Comparison of ENCODE assay signal across 8 cellular contexts in genomic region chr20:43537921-43538854, GRCh38. TPM values are rescaled to one million over a fixed set of nuclear protein-coding genes. Genes with fewer than 3 reads are reported as not detected.
A peak's percentile ranks its signal among the peaks of the same experiment; 100 is the strongest.
DNase-seq lines count a peak whose midpoint lies in the region; ATAC-seq and TF ChIP-seq lines count a peak whose summit lies in the region.

No MANE protein-coding gene starts in this region.

- no peaks in the 10 kb centered on the region for H3K9me3 ChIP-seq in ascending aorta
- H3K9me3 ChIP-seq in right atrium auricular region = no peaks in the 10 kb centered on the region

- DNase-seq in EL (peak; percentile 60), LNCaP clone FGC (ENCODE audit: low read depth) (no peak), SKM-1 (lab: John Stamatoyannopoulos, UW; ENCODE audit: unreplicated experiment) (peak; percentile 17), ascending aorta (ENCODE audit: low spot score in 2 of 2) (peak in 1 of 2 donors; percentile 72), right atrium auricular region (ENCODE audit: low spot score) (peak; percentile 82), renal cortical epithelial cell (ENCODE audit: low read depth) (peak; percentile 59)

- intact Hi-C loops in ascending aorta (cut with DNase I) = loop anchor here (1.0 kb wide), 1 partner anchor 542 kb away; no protein-coding TSS in a partner anchor

- H3K4me3 ChIP-seq in LNCaP clone FGC (ENCODE audit: low read depth, low read length) (no peak overlapping the region), ascending aorta (no peak overlapping the region), right atrium auricular region (no peak overlapping the region)

- peaks cover 6 to 25% of the 10 kb centered on the region in 2 donors for H3K36me3 ChIP-seq in ascending aorta
- H3K36me3 ChIP-seq in right atrium auricular region = no peaks in the 10 kb centered on the region

- H3K27ac ChIP-seq in ascending aorta = no peak overlapping the region
- no peak overlapping the region for H3K27ac ChIP-seq in right atrium auricular region

- peak; percentile 93 for TF ChIP-seq CTCF in LNCaP clone FGC (IDR thresholded peaks at IDR 0.05; ENCODE audit: control insufficient read depth, extremely low read depth, insufficient read depth)
- peak; percentile 57 to 84 (median 80) for TF ChIP-seq CTCF in ascending aorta (IDR thresholded peaks at IDR 0.05)
- peak; percentile 84 to 92 for TF ChIP-seq CTCF in right atrium auricular region (IDR thresholded peaks at IDR 0.05)

- H3K4me1 ChIP-seq in ascending aorta (no peaks in the 10 kb centered on the region), right atrium auricular region (no peaks in the 10 kb centered on the region)

- ATAC-seq in GM19035 (IDR thresholded peaks at IDR 0.05; ENCODE audit: unreplicated experiment) (no peak), GM18520 (IDR thresholded peaks at IDR 0.05; ENCODE audit: unreplicated experiment) (no peak)

- H3K27me3 ChIP-seq in ascending aorta (no peaks in the 10 kb centered on the region), right atrium auricular region (no peaks in the 10 kb centered on the region)

RNA-seq across cellular contexts. Expression of gene SGK2, which starts 20.6 kb away (rescaled TPM):
- total RNA-seq in ascending aorta = 0.32 TPM
- under 1 TPM in 1 of 2 donors, not detected in 1; 0.90 TPM for total RNA-seq in right atrium auricular region
- 13.4 and 39.4 TPM in 2 replicates for total RNA-seq in renal cortical epithelial cell

RNA-seq across cellular contexts. Expression of gene L3MBTL1, which starts 30.7 kb away (rescaled TPM):
- total RNA-seq in ascending aorta = 13.1 TPM
- 10 to 100 TPM in 1 of 2 donors, 1 to 10 TPM in 1; 4.1 to 28.2 TPM for total RNA-seq in right atrium auricular region
- total RNA-seq in renal cortical epithelial cell = 3.3 and 10.9 TPM in 2 replicates

RNA-seq across cellular contexts. Expression of gene IFT52, which starts 52.5 kb away (rescaled TPM):
- 15.2 TPM for total RNA-seq in ascending aorta
- total RNA-seq in right atrium auricular region = 1 to 10 TPM; 5.7 to 8.1 TPM
- 34.2 and 37.3 TPM in 2 replicates for total RNA-seq in renal cortical epithelial cell
